Comparison of ENCODE assay signal across 8 cellular contexts in the genomic region with DNA sequence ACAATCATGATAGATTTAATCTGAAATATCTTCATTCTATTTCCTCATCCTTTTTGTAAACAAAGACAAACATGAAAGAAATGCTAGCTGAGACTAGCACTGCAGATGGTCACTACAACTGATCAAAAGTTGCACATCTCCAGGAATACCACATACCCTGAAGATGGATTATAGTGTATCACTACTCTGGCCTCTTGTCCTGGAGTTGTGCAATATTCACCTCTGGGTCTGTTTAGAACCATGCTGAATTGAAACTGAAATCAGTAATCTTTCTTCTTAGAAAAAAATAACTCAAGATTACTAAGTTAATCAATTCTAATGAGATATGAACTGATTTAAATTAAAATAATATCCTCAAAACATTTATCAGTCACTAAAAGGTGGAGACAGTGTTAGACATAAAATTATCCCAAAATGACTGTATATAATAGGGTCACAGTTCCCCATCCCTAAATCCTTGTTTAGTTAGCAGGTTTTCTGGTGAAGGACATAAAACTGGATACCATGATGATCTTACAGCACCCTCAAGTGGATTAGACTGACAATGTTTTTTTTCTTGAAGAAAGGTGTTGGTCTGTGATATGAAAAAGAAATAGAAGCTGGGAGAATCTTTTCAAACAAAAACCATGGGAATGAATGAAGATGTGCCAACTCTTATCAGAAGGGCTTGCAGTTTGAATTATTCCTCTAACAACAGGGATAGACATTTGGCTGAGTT. TPM values are rescaled to one million over a fixed set of nuclear protein-coding genes. Genes with fewer than 3 reads are reported as not detected.
DNase-seq lines count a peak whose midpoint lies in the region; ATAC-seq, FAIRE-seq and TF ChIP-seq lines count a peak whose summit lies in the region.

No MANE protein-coding gene starts in this region.

- H3K27ac ChIP-seq in hepatocyte = no peak overlapping the region

- no peaks in the 10 kb centered on the region for H3K36me3 ChIP-seq in hepatocyte (replicated peaks; ENCODE audit: insufficient read depth, low read depth)

- DNase-seq in D341Med (ENCODE audit: low spot score) = peak; percentile 49
- DNase-seq in Kasumi-1 (lab: John Stamatoyannopoulos, UW) = peak; percentile 65 to 69
- peak; percentile 23 for DNase-seq in RCC 7860 (ENCODE audit: low spot score)
- no peak for DNase-seq in hepatocyte (ENCODE audit: low spot score)
- no peak for DNase-seq in GOT3 (lab: John Stamatoyannopoulos, UW)
- DNase-seq in stimulated activated CD4-positive, alpha-beta T cell treated with anti-CD3 and anti-CD28 coated beads, Interleukin-2, amount 100 ng/mL, for 24 hours = no peak
- DNase-seq in Right ventricle myocardium superior = no peak

- H3K79me2 ChIP-seq in hepatocyte = no peaks in the 10 kb centered on the region

- no peak overlapping the region for H2AFZ ChIP-seq in hepatocyte

- no peak overlapping the region for H3K4me2 ChIP-seq in hepatocyte

- no peaks in the 10 kb centered on the region for H3K9me3 ChIP-seq in hepatocyte (ENCODE audit: low read depth)

- H3K9me2 ChIP-seq in hepatocyte (replicated peaks; ENCODE audit: insufficient read depth) = no peaks in the 10 kb centered on the region

- H3K27me3 ChIP-seq in hepatocyte = peaks cover 20% of the 10 kb centered on the region

- no peak overlapping the region for H3K4me3 ChIP-seq in hepatocyte

- H3K4me1 ChIP-seq in hepatocyte (ENCODE audit: insufficient read depth) = no peaks in the 10 kb centered on the region

- FAIRE-seq in RCC 7860 (lab: Jason Lieb, UNC) = no peak

- no peaks in the 10 kb centered on the region for H4K20me1 ChIP-seq in hepatocyte (ENCODE audit: insufficient read depth, poor library complexity, severe bottlenecking)

- intact Hi-C loops in Right ventricle myocardium superior (cut with DNase I) = no loop called here

- TF ChIP-seq CTCF in hepatocyte (IDR thresholded peaks at IDR 0.05; ENCODE audit: poor library complexity) = peak; percentile 52

- ATAC-seq in GM19463 (IDR thresholded peaks at IDR 0.05; ENCODE audit: unreplicated experiment) = peak; percentile 65
- ATAC-seq in Right ventricle myocardium superior (ENCODE audit: poor library complexity) = no peak

RNA-seq across cellular contexts. Expression of gene TTC14, which starts 7.2 kb away (rescaled TPM):
- total RNA-seq in hepatocyte (43.7 and 45.3 TPM in 2 replicates), Right ventricle myocardium superior (12.3 TPM)
- polyA plus RNA-seq in hepatocyte = 21.5 and 25.0 TPM in 2 replicates

Comparison
In these comparisons a context has a peak if more than half of its experiments do, and no peak if none do; other contexts are left out.
1. DNase-seq: peak in D341Med (single experiment), Kasumi-1 (2 of 2) and RCC 7860 (single experiment); none in hepatocyte (single experiment), GOT3 (single experiment), stimulated activated CD4-positive, alpha-beta T cell treated with anti-CD3 and anti-CD28 coated beads, Interleukin-2, amount 100 ng/mL, for 24 hours (0 of 2) and Right ventricle myocardium superior (single experiment).